In genomic region chr20:45920795-45921617, GRCh38 we compare ENCODE assay signal across 16 cellular contexts. TPM values are rescaled to one million over a fixed set of nuclear protein-coding genes. Genes with fewer than 3 reads are reported as not detected.
DNase-seq lines count a peak whose midpoint lies in the region; ATAC-seq and TF ChIP-seq lines count a peak whose summit lies in the region.
"Had no signal": no experiment of that assay in that cellular context is flagged by ENCODE, and none has a peak within 500 bp of the region (broad histone marks: within the 10 kb centered on the region; RNA-seq: fewer than 3 reads in every experiment).

No MANE protein-coding gene starts in this region.

- DNase-seq in mammary epithelial cell (no peak), right lobe of liver (no peak), tibial nerve (ENCODE audit: low spot score in 2 of 2) (no peak), UCSD-AML1 (lab: John Stamatoyannopoulos, UW; ENCODE audit: unreplicated experiment) (no peak), DMS79 treated with DMSO at 0.1 percent for 48 hours (lab: John Stamatoyannopoulos, UW) (no peak)
- DNase-seq: activated effector memory CD4-positive, alpha-beta T cell treated with Interleukin-2 at 50 U/mL for 16 hours; C1 segment of cervical spinal cord; DMS79; mesendoderm; MG63; NCI-H2029 treated with DMSO at 0.1 percent for 48 hours; NCI-H526 treated with DMSO at 0.1 percent for 48 hours; occipital lobe; SW 1271 had no signal

- in situ Hi-C loops in mammary epithelial cell (cut with MboI; ENCODE audit: low sequenced_read_pairs in 2 of 2), result no loop called here

- intact Hi-C loops in mammary epithelial cell (cut with micrococcal nuclease) (no loop called here), right lobe of liver (cut with DNase I) (no loop called here)

- H4K20me1 ChIP-seq in mammary epithelial cell (ENCODE audit: insufficient read depth, low read length), result no peaks in the 10 kb centered on the region

- TF ChIP-seq EP300 in tibial nerve (IDR thresholded peaks at IDR 0.05), result no peak

- peak overlapping the region; percentile 2 for H2AFZ ChIP-seq in mammary epithelial cell (ENCODE audit: low read depth, low read length)

- TF ChIP-seq CTCF in mammary epithelial cell (conservative IDR thresholded peaks at IDR 0.05 in 1 of 2, IDR thresholded peaks at IDR 0.05 in 1 of 2; ENCODE audit: extremely low read depth in 1 of 2, insufficient read depth in 1 of 2, low read depth in 1 of 2, low read length in 2 of 2) (no peak), right lobe of liver (IDR thresholded peaks at IDR 0.05) (no peak), tibial nerve (IDR thresholded peaks at IDR 0.05) (no peak)

- H3K36me3 ChIP-seq in mammary epithelial cell (ENCODE audit: insufficient read depth, low read length) (no peaks in the 10 kb centered on the region), right lobe of liver (no peaks in the 10 kb centered on the region), tibial nerve (no peaks in the 10 kb centered on the region)
- H3K36me3 ChIP-seq: MG63, suprapubic skin had no signal

- 73% methylated on average over 6 of the region's 11 CpGs for WGBS in mammary epithelial cell (ENCODE audit: low coverage, missing lambda C conversion rate)
- 40% methylated on average over 10 of the region's 11 CpGs for WGBS in right lobe of liver (ENCODE audit: insufficient coverage, low coverage, low lambda C conversion rate, missing lambda C conversion rate)
- 83% methylated on average over 11 of the region's 11 CpGs for WGBS in tibial nerve, 2 donors

- H3K4me2 ChIP-seq in mammary epithelial cell (ENCODE audit: insufficient read depth, low read depth, low read length), result no peak overlapping the region

- no peaks in the 10 kb centered on the region for H3K79me2 ChIP-seq in mammary epithelial cell (ENCODE audit: insufficient read depth, low read length)

- no peak for ATAC-seq in right lobe of liver
- ATAC-seq: Panc1 had no signal

- dilution Hi-C loops in mammary epithelial cell (cut with HindIII; ENCODE audit: low sequenced_read_pairs), result no loop called here

- no peak overlapping the region for H3K9ac ChIP-seq in mammary epithelial cell (ENCODE audit: insufficient read depth, low read length)

- H3K4me3 ChIP-seq in mammary epithelial cell (replicated peaks in 1 of 3; ENCODE audit: insufficient read depth in 1 of 3, low read depth in 2 of 3, low read length in 3 of 3) (no peak overlapping the region), right lobe of liver (no peak overlapping the region), tibial nerve (no peak overlapping the region)
- H3K4me3 ChIP-seq: MG63, suprapubic skin had no signal

- H3K4me1 ChIP-seq in mammary epithelial cell (ENCODE audit: insufficient read depth, low read length) (no peaks in the 10 kb centered on the region), right lobe of liver (peaks cover 0 to 14% (median 5%) of the 10 kb centered on the region in 4 donors), tibial nerve (peaks cover 0 to 63% (median 29%) of the 10 kb centered on the region in 4 donors)

- TF ChIP-seq POLR2A in right lobe of liver (IDR thresholded peaks at IDR 0.05), result no peak
- TF ChIP-seq POLR2A in tibial nerve (IDR thresholded peaks at IDR 0.05), result no peak

- CTCF ChIA-PET in mammary epithelial cell (lab: Charles Lee; ENCODE audit: low non-redundant PET), result no interaction called here

- H3K9me3 ChIP-seq in mammary epithelial cell (replicated peaks; ENCODE audit: insufficient read depth, low read length), result no peaks in the 10 kb centered on the region
- no peaks in the 10 kb centered on the region for H3K9me3 ChIP-seq in right lobe of liver
- H3K9me3 ChIP-seq in tibial nerve, result no peaks in the 10 kb centered on the region
- H3K9me3 ChIP-seq: MG63, suprapubic skin had no signal

- no peaks in the 10 kb centered on the region for H3K27me3 ChIP-seq in mammary epithelial cell (ENCODE audit: insufficient read depth, low read length)
- no peaks in the 10 kb centered on the region for H3K27me3 ChIP-seq in right lobe of liver
- H3K27me3 ChIP-seq in tibial nerve, result no peaks in the 10 kb centered on the region
- H3K27me3 ChIP-seq: MG63, suprapubic skin had no signal

- BruUV-seq in mammary epithelial cell (replicated peaks; lab: Mats Ljungman, UMichigan), result no TSS peak

- H3K27ac ChIP-seq in mammary epithelial cell (ENCODE audit: insufficient read depth, low read depth, low read length), result no peak overlapping the region
- peak overlapping the region in 2 of 3 donors; percentile 3 to 37 for H3K27ac ChIP-seq in right lobe of liver
- H3K27ac ChIP-seq in tibial nerve, result peak overlapping the region in 3 of 4 donors; percentile 53 to 90 (median 80)

RNA-seq across cellular contexts. Expression of gene PLTP, which starts 9.1 kb away (rescaled TPM):
- total RNA-seq in mammary epithelial cell (10 to 100 TPM in 1 of 2 donors, 1 to 10 TPM in 1; 7.2 to 17.7 TPM), right lobe of liver (10 to 100 TPM in 5 of 6 experiments, 1 to 10 TPM in 1; 9.6 to 70.2 (median 35.6) TPM), tibial nerve (100 to 1,000 TPM in 3 of 4 donors, 10 to 100 TPM in 1; 74.7 to 713 (median 134) TPM)
- 6.7 TPM for polyA plus RNA-seq in mammary epithelial cell
- polyA minus RNA-seq in mammary epithelial cell, result 1.4 TPM

RNA-seq across cellular contexts. Expression of gene PCIF1, which starts 13.5 kb away (rescaled TPM):
- total RNA-seq in mammary epithelial cell (10 to 100 TPM; 12.7 to 18.9 TPM), right lobe of liver (10 to 100 TPM in 2 of 6 experiments, 1 to 10 TPM in 4; 7.8 to 12.1 (median 9.5) TPM), tibial nerve (10 to 100 TPM; 52.2 to 59.0 (median 53.0) TPM)
- polyA plus RNA-seq in mammary epithelial cell, result 12.7 TPM
- 17.8 TPM for polyA minus RNA-seq in mammary epithelial cell

RNA-seq across cellular contexts. Expression of gene CTSA, which starts 29.9 kb away (rescaled TPM):
- total RNA-seq in mammary epithelial cell (10 to 100 TPM; 32.5 to 68.8 TPM), right lobe of liver (100 to 1,000 TPM in 3 of 6 experiments, 10 to 100 TPM in 3; 54.4 to 194 (median 134) TPM), tibial nerve (10 to 100 TPM; 50.4 to 87.3 (median 71.7) TPM)
- polyA plus RNA-seq in mammary epithelial cell, result 96.7 TPM
- polyA minus RNA-seq in mammary epithelial cell, result 96.8 TPM

RNA-seq across cellular contexts. Expression of gene NEURL2, which starts 30.0 kb away (rescaled TPM):
- total RNA-seq in mammary epithelial cell (1 to 10 TPM; 2.1 to 3.3 TPM), right lobe of liver (1 to 10 TPM; 3.6 to 8.8 (median 5.4) TPM), tibial nerve (10 to 100 TPM in 3 of 4 donors, 1 to 10 TPM in 1; 7.7 to 42.9 (median 15.6) TPM)
- 0.36 TPM for polyA plus RNA-seq in mammary epithelial cell
- not detected for polyA minus RNA-seq in mammary epithelial cell

RNA-seq across cellular contexts. Expression of gene SPATA25, which starts 33.6 kb away (rescaled TPM):
- total RNA-seq in mammary epithelial cell, result 1 to 10 TPM in 1 of 2 donors, under 1 TPM in 1; 0.99 to 1.2 TPM
- 0.19 TPM for polyA plus RNA-seq in mammary epithelial cell
- not detected for polyA minus RNA-seq in mammary epithelial cell
- total RNA-seq in right lobe of liver, result 1 to 10 TPM in 5 of 6 experiments, under 1 TPM in 1; 0.50 to 3.2 (median 2.0) TPM
- 10 to 100 TPM in 1 of 4 donors, 1 to 10 TPM in 3; 2.6 to 18.3 (median 7.9) TPM for total RNA-seq in tibial nerve
